Comparison of ENCODE assay signal across 1 cellular context in genomic region chr3:60266444-60266843, GRCh38.
TF ChIP-seq lines count a peak whose summit lies in the region.

No MANE protein-coding gene starts in this region.

TF ChIP-seq in IMR-90, 13 proteins besides CTCF, POLR2A, EP300 and RAD21:
- TF ChIP-seq CEBPB (IDR thresholded peaks at IDR 0.05; ENCODE audit: low read depth, low read length): peak; percentile 31; the same call in 1 of the 2 replicates
- no peak for TF ChIP-seq MAZ (IDR thresholded peaks at IDR 0.05; ENCODE audit: borderline replicate concordance, low read depth, low read length)
